Comparison of ENCODE assay signal across 11 cellular contexts in the genomic region with DNA sequence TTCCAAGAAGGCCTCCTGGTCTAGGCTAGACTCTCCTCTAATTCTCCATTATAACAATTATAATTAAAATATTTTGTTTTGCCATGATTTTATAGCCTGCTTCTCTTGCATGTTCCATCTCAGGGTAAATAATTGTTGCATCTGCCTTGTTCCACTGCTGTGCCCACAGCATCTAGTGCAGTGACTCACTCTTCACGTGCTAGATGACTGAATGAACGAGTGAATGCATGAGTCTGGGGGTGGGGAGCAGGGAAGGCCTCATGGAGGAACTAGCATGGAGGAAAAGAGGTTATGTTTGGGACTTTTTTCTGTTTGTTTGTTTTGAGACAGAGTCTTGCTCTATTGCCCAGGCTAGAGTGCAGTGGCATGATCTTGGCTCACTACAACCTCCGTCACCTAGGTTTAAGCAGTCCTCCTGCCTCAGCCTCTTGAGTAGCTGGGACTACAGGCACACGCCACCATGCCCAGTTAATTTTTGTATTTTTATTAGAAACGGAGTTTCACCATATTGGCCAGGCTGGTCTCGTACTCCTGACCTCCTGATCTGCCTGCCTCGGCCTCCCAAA. TPM values are rescaled to one million over a fixed set of nuclear protein-coding genes. Genes with fewer than 3 reads are reported as not detected.
DNase-seq lines count a peak whose midpoint lies in the region; ATAC-seq and TF ChIP-seq lines count a peak whose summit lies in the region.
"Had no signal": no experiment of that assay in that cellular context is flagged by ENCODE, and none has a peak within 500 bp of the region (broad histone marks: within the 10 kb centered on the region; RNA-seq: fewer than 3 reads in every experiment).

No MANE protein-coding gene starts in this region.

- H3K27ac ChIP-seq in adrenal gland, result peak overlapping the region in 1 of 5 donors; percentile 13
- H3K27ac ChIP-seq: parathyroid adenoma, Peyer's patch had no signal

- peaks cover 25 to 30% of the 10 kb centered on the region in 2 donors for H3K4me1 ChIP-seq in adrenal gland (replicated peaks in 1 of 2)
- H3K4me1 ChIP-seq: parathyroid adenoma had no signal

- in situ Hi-C loops in ACHN (cut with HindIII; ENCODE audit: low pct_ligation_motif_present, low pct_unique_long_range_greater_than_20kb, low sequenced_read_pairs), result no loop called here

- TF ChIP-seq POLR2A in adrenal gland (IDR thresholded peaks at IDR 0.05) (peak in 1 of 2 donors; percentile 37), lower leg skin (IDR thresholded peaks at IDR 0.05) (no peak)

- H3K9me3 ChIP-seq in adrenal gland (replicated peaks in 1 of 3), result no peaks in the 10 kb centered on the region
- H3K9me3 ChIP-seq: Peyer's patch had no signal

- no peak overlapping the region for H3K4me3 ChIP-seq in adrenal gland
- no peak overlapping the region for H3K4me3 ChIP-seq in fibroblast of villous mesenchyme (ENCODE audit: low read depth, low read length)
- H3K4me3 ChIP-seq in lower leg skin (ENCODE audit: low read depth, poor library complexity, severe bottlenecking), result no peak overlapping the region
- H3K4me3 ChIP-seq: Peyer's patch had no signal

- ATAC-seq in GM18858 (IDR thresholded peaks at IDR 0.05; ENCODE audit: unreplicated experiment), result no peak

- TF ChIP-seq CTCF in adrenal gland (IDR thresholded peaks at IDR 0.05) (no peak), fibroblast of villous mesenchyme (IDR thresholded peaks at IDR 0.05; ENCODE audit: insufficient read depth, low read depth, low read length) (no peak), lower leg skin (IDR thresholded peaks at IDR 0.05) (no peak)

- H3K27me3 ChIP-seq in adrenal gland, result no peaks in the 10 kb centered on the region
- H3K27me3 ChIP-seq: Peyer's patch had no signal

- 78 to 79% (median 79%) methylated on average over 7 of the region's 7 CpGs for WGBS in adrenal gland, 4 donors
- WGBS in lower leg skin, 2 donors, result 79 to 87% methylated on average over 7 of the region's 7 CpGs

- DNase-seq in ACHN (peak; percentile 83), HT1080 (ENCODE audit: low read depth) (peak; percentile 81), adrenal gland (peak in 5 of 7 donors; percentile 48 to 72 (median 56)), fibroblast of villous mesenchyme (ENCODE audit: low read depth) (peak; percentile 77), NCI-H748 (lab: John Stamatoyannopoulos, UW; ENCODE audit: unreplicated experiment) (no peak), lower leg skin (ENCODE audit: low spot score in 2 of 2) (no peak)
- DNase-seq in activated naive CD4-positive, alpha-beta T cell treated with anti-CD3 and anti-CD28 coated beads, Interleukin-2, amount 50 U/mL, for 16 hours, result no peak
- DNase-seq: Kasumi-1, Peyer's patch had no signal

- H3K36me3 ChIP-seq in adrenal gland (replicated peaks in 1 of 2), result no peaks in the 10 kb centered on the region
- H3K36me3 ChIP-seq: Peyer's patch had no signal

- intact Hi-C loops in adrenal gland (cut with DNase I) (no loop called here), lower leg skin (cut with DNase I; ENCODE audit: low total_unique reads) (no loop called here)

RNA-seq across cellular contexts. Expression of gene OAF, which starts 5.2 kb away (rescaled TPM):
- total RNA-seq in HT1080 (2014; rRNA removed; shearing (Covaris generic)), result 190 and 227 TPM in 2 replicates
- polyA plus RNA-seq in HT1080 (2015; cell fraction: cytosol; rRNA removed), result 127 and 136 TPM in 2 replicates
- polyA plus RNA-seq in HT1080 (2015; cell fraction: nucleus; rRNA removed), result 64.4 and 66.9 TPM in 2 replicates
- 100 to 1,000 TPM in 7 of 8 donors, 10 to 100 TPM in 1; 98.6 to 253 (median 182) TPM for total RNA-seq in adrenal gland
- polyA plus RNA-seq in adrenal gland, result 100 to 1,000 TPM in 1 of 3 donors, 10 to 100 TPM in 2; 67.7 to 105 (median 69.9) TPM
- 29.0 and 31.5 TPM in 2 replicates for total RNA-seq in fibroblast of villous mesenchyme
- 10 to 100 TPM in 2 of 4 donors, 1 to 10 TPM in 2; 3.0 to 15.4 (median 9.1) TPM for total RNA-seq in lower leg skin

RNA-seq across cellular contexts. Expression of gene POU2F3, which starts 34.3 kb away (rescaled TPM):
- 0.33 TPM in 1 of 2 replicates, not detected in the other for total RNA-seq in HT1080 (2014; rRNA removed; shearing (Covaris generic))
- polyA plus RNA-seq in HT1080 (2015; cell fraction: cytosol; rRNA removed), result 0.23 and 0.33 TPM in 2 replicates
- polyA plus RNA-seq in HT1080 (2015; cell fraction: nucleus; rRNA removed), result 0.09 TPM in 1 of 2 replicates, not detected in the other
- total RNA-seq in adrenal gland (1 to 10 TPM in 1 of 8 donors, under 1 TPM in 4, not detected in 3; 0.15 to 1.4 (median 0.41) TPM), fibroblast of villous mesenchyme (under 0.01 TPM in 1 of 2 replicates, not detected in the other), lower leg skin (100 to 1,000 TPM in 3 of 4 donors, 10 to 100 TPM in 1; 74.1 to 112 (median 103) TPM)
- polyA plus RNA-seq in adrenal gland, result under 1 TPM; 0.07 to 0.40 (median 0.16) TPM

Comparison
In these comparisons a context has a peak if more than half of its experiments do, and no peak if none do; other contexts are left out.
1. DNase-seq: peak in ACHN (single experiment), HT1080 (single experiment), adrenal gland (5 of 7) and fibroblast of villous mesenchyme (single experiment); none in activated naive CD4-positive, alpha-beta T cell treated with anti-CD3 and anti-CD28 coated beads, Interleukin-2, amount 50 U/mL, for 16 hours (single experiment), NCI-H748 (single experiment) and lower leg skin (0 of 2).
2. RNA of gene POU2F3, which starts 34.3 kb away (total RNA-seq): 74.1 to 112 TPM in lower leg skin; 0.15 to 1.4 TPM in adrenal gland, 0.33 TPM in HT1080 and under 0.01 TPM in fibroblast of villous mesenchyme; every median in the first group is over 10 times any median in the second.